ENCODE assay signal across 15 cellular contexts in genomic region chr5:149487672-149488071, GRCh38.
DNase-seq lines count a peak whose midpoint lies in the region; ATAC-seq, FAIRE-seq and TF ChIP-seq lines count a peak whose summit lies in the region.
"Had no signal": no experiment of that assay in that cellular context is flagged by ENCODE, and none has a peak within 500 bp of the region (broad histone marks: within the 10 kb centered on the region; RNA-seq: fewer than 3 reads in every experiment).

No MANE protein-coding gene starts in this region.

- H3K14ac ChIP-seq in IMR-90 (replicated peaks; ENCODE audit: low read depth, low read length) (no peak overlapping the region; the same call in 1 of the 2 replicates), mesenchymal stem cell (ENCODE audit: low read length in 2 of 2) (no peak overlapping the region)

- no peak overlapping the region for H3K9ac ChIP-seq in IMR-90 (ENCODE audit: low read depth, low read length)
- H3K9ac ChIP-seq in astrocyte (ENCODE audit: low read length): peak overlapping the region; percentile 82
- peak overlapping the region; percentile 86 for H3K9ac ChIP-seq in mesenchymal stem cell (ENCODE audit: low read length)

- CTCF ChIA-PET in IMR-90 (lab: Yijun Ruan, JAX): interaction anchor here (2.1 kb wide), 1 partner anchor 35 kb away, joined by 5 read pairs; no protein-coding TSS in a partner anchor
- CTCF ChIA-PET in T-cell (lab: Charles Lee): interaction anchor here in 1 of 2 donors (0.5 kb wide), 1 partner anchor 1965 kb away, joined by 3 read pairs; no protein-coding TSS in a partner anchor

- H4K20me1 ChIP-seq in IMR-90 (ENCODE audit: insufficient read depth, low read length) (peaks cover 11% of the 10 kb centered on the region), astrocyte (ENCODE audit: insufficient read depth, low read length) (no peaks in the 10 kb centered on the region)

- no peaks in the 10 kb centered on the region for H3K27me3 Mint-ChIP-seq in astrocyte (ENCODE audit: low read depth, unreplicated experiment)
- no peaks in the 10 kb centered on the region for H3K27me3 Mint-ChIP-seq in T-cell

- FAIRE-seq in astrocyte (lab: Jason Lieb, UNC) (no peak), RCC 7860 (lab: Jason Lieb, UNC) (no peak)
- FAIRE-seq: TTC549 had no signal

- H3K79me2 ChIP-seq in astrocyte (ENCODE audit: insufficient read depth, low read length): no peaks in the 10 kb centered on the region

- no peak for ATAC-seq in IMR-90 (ENCODE audit: low read depth)
- ATAC-seq in T-cell (replicated peaks in 1 of 4): no peak
- no peak for ATAC-seq in HG03175 (IDR thresholded peaks at IDR 0.05; ENCODE audit: unreplicated experiment)
- ATAC-seq: activated CD8-positive, alpha-beta T cell treated with anti-CD3 and anti-CD28 coated beads, Interleukin-2, amount 10 ng/mL, durations not matched to agents 7 days and 5 days had no signal

- H3K4ac ChIP-seq in IMR-90 (ENCODE audit: low read depth, low read length) (peak overlapping the region; percentile 33; the same call in 1 of the 2 replicates), mesenchymal stem cell (ENCODE audit: low read depth in 1 of 2, low read length in 2 of 2) (no peak overlapping the region)

- H3K9me3 Mint-ChIP-seq in astrocyte (ENCODE audit: unreplicated experiment): no peaks in the 10 kb centered on the region
- H3K9me3 Mint-ChIP-seq in T-cell: no peaks in the 10 kb centered on the region

- H3K9me1 ChIP-seq in IMR-90 (ENCODE audit: insufficient read depth, low read length): no peaks in the 10 kb centered on the region; the same call in 1 of the 2 replicates

- no peaks in the 10 kb centered on the region for H3K36me3 ChIP-seq in IMR-90 (ENCODE audit: control insufficient read depth, insufficient read depth, low read length)
- H3K36me3 ChIP-seq in astrocyte (ENCODE audit: insufficient read depth, low read length): peaks cover 4% of the 10 kb centered on the region
- H3K36me3 ChIP-seq in mesenchymal stem cell (ENCODE audit: control insufficient read depth in 1 of 2, insufficient read depth in 2 of 2, low read depth in 1 of 2, low read length in 2 of 2): peaks cover 0 to 6% of the 10 kb centered on the region in 2 experiments
- H3K36me3 ChIP-seq in stomach: peaks cover 0 to 3% (median 0%) of the 10 kb centered on the region in 4 donors

- H4K91ac ChIP-seq in IMR-90 (ENCODE audit: insufficient read depth, low read depth, low read length) (peak overlapping the region; percentile 55), mesenchymal stem cell (ENCODE audit: low read length) (no peak overlapping the region)

- H3K4me3 ChIP-seq in IMR-90 (ENCODE audit: insufficient read depth, low read depth, low read length) (no peak overlapping the region), astrocyte (ENCODE audit: insufficient read depth, low read depth, low read length) (no peak overlapping the region), mesenchymal stem cell (ENCODE audit: insufficient read depth in 1 of 2, low read depth in 1 of 2, low read length in 2 of 2) (no peak overlapping the region), stomach (no peak overlapping the region)

- H2AK5ac ChIP-seq in IMR-90 (ENCODE audit: low read depth, low read length): peak overlapping the region; percentile 74; the same call in 1 of the 2 replicates
- H2AK5ac ChIP-seq in mesenchymal stem cell (ENCODE audit: low read length, severe bottlenecking): no peak overlapping the region

- TF ChIP-seq EP300 in stomach (IDR thresholded peaks at IDR 0.05): no peak

- H2BK20ac ChIP-seq in IMR-90 (ENCODE audit: low read depth, low read length): peak overlapping the region; percentile 28; the same call in 1 of the 2 replicates

- no peak for DNase-seq in IMR-90
- no peak for DNase-seq in astrocyte (ENCODE audit: low read depth)
- no peak for DNase-seq in mesenchymal stem cell
- DNase-seq in stomach: no peak
- DNase-seq in T-cell: no peak
- DNase-seq in RCC 7860 (ENCODE audit: low spot score): no peak
- no peak for DNase-seq in NCI-H345 treated with DMSO at 0.1 percent for 48 hours (lab: John Stamatoyannopoulos, UW; ENCODE audit: unreplicated experiment)
- DNase-seq: activated CD8-positive, alpha-beta T cell treated with anti-CD3 and anti-CD28 coated beads, Interleukin-2, amount 10 ng/mL, durations not matched to agents 7 days and 5 days; erythroblast; KG1; NCI-H1436 treated with DMSO at 0.1 percent for 48 hours; NCI-H526; substantia nigra had no signal

- BruUV-seq in IMR-90 (replicated peaks; lab: Mats Ljungman, UMichigan): no TSS peak

- intact Hi-C loops in IMR-90 (cut with micrococcal nuclease) (loop anchor here (5.0 kb wide), 1 partner anchor 75 kb away; no protein-coding TSS in a partner anchor), stomach (cut with DNase I; ENCODE audit: low total_unique reads) (no loop called here)

- H3K4me1 ChIP-seq in IMR-90 (ENCODE audit: control insufficient read depth, insufficient read depth, low read length) (peaks cover 32% of the 10 kb centered on the region), astrocyte (ENCODE audit: insufficient read depth, low read length) (peaks cover 33% of the 10 kb centered on the region), mesenchymal stem cell (ENCODE audit: control insufficient read depth, insufficient read depth, low read depth, low read length) (peaks cover 8% of the 10 kb centered on the region), stomach (peaks cover 22 to 69% (median 45%) of the 10 kb centered on the region in 4 donors)

- H2BK12ac ChIP-seq in mesenchymal stem cell (ENCODE audit: low read length in 2 of 2): no peak overlapping the region

- H3K4me1 Mint-ChIP-seq in astrocyte (ENCODE audit: low read depth, unreplicated experiment): peaks cover 41% of the 10 kb centered on the region
- H3K4me1 Mint-ChIP-seq in T-cell: peaks cover 6 to 15% (median 13%) of the 10 kb centered on the region in 3 donors

- WGBS in IMR-90 (ENCODE audit: extremely low coverage in 2 of 2, insufficient read length in 1 of 2), 2 experiments: no CpG with 5 or more reads among the region's 2 CpGs
- WGBS in mesenchymal stem cell: 86% methylated on average over 2 of the region's 2 CpGs
- WGBS in stomach, 5 donors: 57 to 83% (median 74%) methylated on average over 2 of the region's 2 CpGs

- H2BK15ac ChIP-seq in IMR-90 (ENCODE audit: low read depth, low read length): peak overlapping the region; percentile 24
- H2BK15ac ChIP-seq in mesenchymal stem cell (ENCODE audit: low read depth, poor library complexity, severe bottlenecking): no peak overlapping the region

- peak overlapping the region; percentile 17; the same call in 1 of the 2 replicates for H3K23ac ChIP-seq in IMR-90 (ENCODE audit: low read depth, low read length)
- H3K23ac ChIP-seq in mesenchymal stem cell (ENCODE audit: low read length in 2 of 2): no peak overlapping the region

- H3K27ac ChIP-seq in IMR-90 (ENCODE audit: insufficient read depth, low read length) (peak overlapping the region; percentile 84), astrocyte (ENCODE audit: low read depth, low read length) (peak overlapping the region; percentile 98), mesenchymal stem cell (ENCODE audit: low read length, poor library complexity, severe bottlenecking) (peak overlapping the region; percentile 88), stomach (peak overlapping the region in 4 of 5 donors; percentile 80 to 90 (median 87))

- H4K5ac ChIP-seq in IMR-90 (ENCODE audit: low read depth, low read length): peak overlapping the region; percentile 33; the same call in 1 of the 2 replicates

- H2AFZ ChIP-seq in IMR-90 (replicated peaks; ENCODE audit: low read length, poor library complexity) (no peak overlapping the region), astrocyte (ENCODE audit: low read depth, low read length) (no peak overlapping the region), mesenchymal stem cell (ENCODE audit: low read depth, low read length) (no peak overlapping the region)

- peak overlapping the region; percentile 78; the same call in 1 of the 2 replicates for H2BK120ac ChIP-seq in IMR-90 (ENCODE audit: low read depth, low read length)
- no peak overlapping the region for H2BK120ac ChIP-seq in mesenchymal stem cell (ENCODE audit: low read depth, low read length)

- no peaks in the 10 kb centered on the region for H3K9me3 ChIP-seq in IMR-90 (ENCODE audit: control insufficient read depth, insufficient read depth, low read length)
- H3K9me3 ChIP-seq in astrocyte (ENCODE audit: insufficient read depth, low read depth, low read length): no peaks in the 10 kb centered on the region
- H3K9me3 ChIP-seq in mesenchymal stem cell (ENCODE audit: control insufficient read depth, low read length): no peaks in the 10 kb centered on the region
- no peaks in the 10 kb centered on the region for H3K9me3 ChIP-seq in stomach

- H4K8ac ChIP-seq in IMR-90 (ENCODE audit: low read depth in 2 of 2, low read length in 2 of 2): peak overlapping the region; percentile 33 to 58; a peak in 3 of 4 replicates
- H4K8ac ChIP-seq in mesenchymal stem cell (ENCODE audit: low read length): no peak overlapping the region

- H3K4me2 ChIP-seq in IMR-90 (ENCODE audit: low read depth, low read length) (no peak overlapping the region), astrocyte (ENCODE audit: low read length) (peak overlapping the region; percentile 69), mesenchymal stem cell (ENCODE audit: low read length, poor library complexity, severe bottlenecking) (no peak overlapping the region)

- H2BK5ac ChIP-seq in IMR-90 (ENCODE audit: low read depth, low read length, poor library complexity, severe bottlenecking) (peak overlapping the region; percentile 98), mesenchymal stem cell (ENCODE audit: low read depth, low read length, poor library complexity, severe bottlenecking) (no peak overlapping the region)

- POLR2A ChIA-PET in IMR-90 (lab: Charles Lee; ENCODE audit: unreplicated experiment): no interaction called here
- POLR2A ChIA-PET in T-cell (lab: Charles Lee): no interaction called here

- H3K56ac ChIP-seq in IMR-90 (ENCODE audit: extremely low read depth, insufficient read depth, low read length): no peak overlapping the region

- no peak overlapping the region for H2AK9ac ChIP-seq in IMR-90 (replicated peaks; ENCODE audit: low read depth, low read length, poor library complexity)

- H3K4me3 Mint-ChIP-seq in astrocyte (ENCODE audit: unreplicated experiment) (no peak overlapping the region), T-cell (no peak overlapping the region)
- H3K4me3 Mint-ChIP-seq: activated CD8-positive, alpha-beta T cell treated with anti-CD3 and anti-CD28 coated beads, Interleukin-2, amount 10 ng/mL, durations not matched to agents 7 days and 5 days had no signal

- H3K36me3 Mint-ChIP-seq in astrocyte (ENCODE audit: low read depth, unreplicated experiment): no peaks in the 10 kb centered on the region
- H3K36me3 Mint-ChIP-seq in T-cell: no peaks in the 10 kb centered on the region

- TF ChIP-seq POLR2A in IMR-90 (IDR thresholded peaks at IDR 0.05; ENCODE audit: low read depth, low read length) (no peak), stomach (IDR thresholded peaks at IDR 0.05) (no peak)

- in situ Hi-C loops in IMR-90 (cut with MboI; ENCODE audit: low sequenced_read_pairs): loop anchor here (5.0 kb wide), 1 partner anchor 40 kb away; no protein-coding TSS in a partner anchor

- H3K27ac Mint-ChIP-seq in astrocyte (ENCODE audit: unreplicated experiment) (peak overlapping the region; percentile 100), T-cell (no peak overlapping the region)
- H3K27ac Mint-ChIP-seq: activated CD8-positive, alpha-beta T cell treated with anti-CD3 and anti-CD28 coated beads, Interleukin-2, amount 10 ng/mL, durations not matched to agents 7 days and 5 days had no signal

- H3K27me3 ChIP-seq in IMR-90 (ENCODE audit: control insufficient read depth, insufficient read depth, low read length) (no peaks in the 10 kb centered on the region), astrocyte (ENCODE audit: insufficient read depth, low read length) (no peaks in the 10 kb centered on the region), mesenchymal stem cell (ENCODE audit: control insufficient read depth in 1 of 2, insufficient read depth in 1 of 2, low read length in 2 of 2) (no peaks in the 10 kb centered on the region), stomach (no peaks in the 10 kb centered on the region)

- no peak for TF ChIP-seq CTCF in IMR-90 (conservative IDR thresholded peaks at IDR 0.05; ENCODE audit: low read depth, low read length)
- no peak for TF ChIP-seq CTCF in astrocyte (IDR thresholded peaks at IDR 0.05; ENCODE audit: insufficient read depth, low read depth, low read length)
- TF ChIP-seq CTCF in stomach (IDR thresholded peaks at IDR 0.05): no peak

- H3K18ac ChIP-seq in IMR-90 (ENCODE audit: low read depth, low read length) (peak overlapping the region; percentile 48), mesenchymal stem cell (ENCODE audit: low read depth in 1 of 2, low read length in 2 of 2) (no peak overlapping the region)

- H3K79me1 ChIP-seq in IMR-90 (ENCODE audit: low read depth in 1 of 2, low read length in 2 of 2) (peaks cover 2 to 22% of the 10 kb centered on the region in 2 experiments; a peak in 2 of 4 replicates), mesenchymal stem cell (replicated peaks; ENCODE audit: low read length, poor library complexity, severe bottlenecking) (peaks cover 1% of the 10 kb centered on the region)

- dilution Hi-C loops in IMR-90 (cut with HindIII; ENCODE audit: low sequenced_read_pairs, unreplicated experiment): no loop called here

- TF ChIP-seq RAD21 in IMR-90 (IDR thresholded peaks at IDR 0.05; ENCODE audit: low read length): no peak
